Comparison of ENCODE assay signal across 8 cellular contexts in genomic region chr11:119666463-119667131, GRCh38.
DNase-seq lines count a peak whose midpoint lies in the region; ATAC-seq and TF ChIP-seq lines count a peak whose summit lies in the region.

No MANE protein-coding gene starts in this region.

- H4K5ac ChIP-seq in IMR-90 (ENCODE audit: low read depth, low read length): no peak overlapping the region

- H3K4me1 Mint-ChIP-seq in T-cell: no peaks in the 10 kb centered on the region
- H3K4me1 Mint-ChIP-seq in progenitor cell of endocrine pancreas (ENCODE audit: low read depth): peaks cover 12% of the 10 kb centered on the region

- H3K36me3 Mint-ChIP-seq in T-cell: no peaks in the 10 kb centered on the region
- H3K36me3 Mint-ChIP-seq in progenitor cell of endocrine pancreas (ENCODE audit: insufficient read depth): peaks cover 1% of the 10 kb centered on the region

- peak overlapping the region; percentile 66 for H2AK9ac ChIP-seq in IMR-90 (replicated peaks; ENCODE audit: low read depth, low read length, poor library complexity)

- H3K79me1 ChIP-seq in IMR-90 (ENCODE audit: low read depth in 1 of 2, low read length in 2 of 2): no peaks in the 10 kb centered on the region

- H4K20me1 ChIP-seq in IMR-90 (ENCODE audit: insufficient read depth, low read length): 0 out of 2 replicates have a peak, but pooled peaks cover 5% of the 10 kb centered on the region

- peak overlapping the region; percentile 60 for H2AFZ ChIP-seq in IMR-90 (replicated peaks; ENCODE audit: low read length, poor library complexity)

- no peak overlapping the region for H2BK5ac ChIP-seq in IMR-90 (ENCODE audit: low read depth, low read length, poor library complexity, severe bottlenecking)

- intact Hi-C loops in IMR-90 (cut with micrococcal nuclease) (loop anchor here (1.0 to 5.0 kb wide), 6 partner anchors 63 to 636 kb away; partner anchors contain the start of gene NECTIN1), left cardiac atrium (cut with DNase I) (loop anchor here (1.0 to 10.0 kb wide), 6 partner anchors 61 to 442 kb away; partner anchors contain the start of gene NECTIN1 (in 1 of the 2))

- H3K9ac ChIP-seq in IMR-90 (ENCODE audit: low read depth, low read length): no peak overlapping the region

- H3K9me3 ChIP-seq in IMR-90 (ENCODE audit: control insufficient read depth, insufficient read depth, low read length): no peaks in the 10 kb centered on the region

- peak; percentile 35; the same call in 1 of the 2 replicates for TF ChIP-seq POLR2A in IMR-90 (IDR thresholded peaks at IDR 0.05; ENCODE audit: low read depth, low read length)

- no peak overlapping the region for H3K18ac ChIP-seq in IMR-90 (ENCODE audit: low read depth, low read length)

- H3K14ac ChIP-seq in IMR-90 (replicated peaks; ENCODE audit: low read depth, low read length): no peak overlapping the region

- H3K9me1 ChIP-seq in IMR-90 (ENCODE audit: insufficient read depth, low read length): peaks cover 1% of the 10 kb centered on the region; the same call in 1 of the 2 replicates

- 73% methylated on average over 3 of the region's 17 CpGs; no CpG with 5 or more reads in 1 of the 2 experiments for WGBS in IMR-90 (ENCODE audit: extremely low coverage in 2 of 2, insufficient read length in 1 of 2), 2 experiments

- no peaks in the 10 kb centered on the region for H3K36me3 ChIP-seq in IMR-90 (ENCODE audit: control insufficient read depth, insufficient read depth, low read length)

- H2BK15ac ChIP-seq in IMR-90 (ENCODE audit: low read depth, low read length): no peak overlapping the region

- H2AK5ac ChIP-seq in IMR-90 (ENCODE audit: low read depth, low read length): no peak overlapping the region

- peak; percentile 81 for ATAC-seq in GM21381 (IDR thresholded peaks at IDR 0.05; ENCODE audit: unreplicated experiment)
- peak; percentile 95 for ATAC-seq in IMR-90 (ENCODE audit: low read depth)
- ATAC-seq in T-cell (replicated peaks in 1 of 4): peak; percentile 72 to 85 (median 76)
- ATAC-seq in left cardiac atrium: peak; percentile 91 to 92
- no peak for ATAC-seq in HG03521 (IDR thresholded peaks at IDR 0.05; ENCODE audit: unreplicated experiment)

- in situ Hi-C loops in IMR-90 (cut with MboI; ENCODE audit: low sequenced_read_pairs): loop anchor here (5.0 kb wide), 1 partner anchor 441 kb away; no protein-coding TSS in a partner anchor

- peaks cover 0 to 3% of the 10 kb centered on the region in 2 donors for H3K27me3 Mint-ChIP-seq in T-cell
- H3K27me3 Mint-ChIP-seq in progenitor cell of endocrine pancreas: no peaks in the 10 kb centered on the region

- CTCF ChIA-PET in IMR-90 (lab: Yijun Ruan, JAX) (interaction anchor here (2.0 kb wide), 1 partner anchor 62 kb away, joined by 4 read pairs; the partner anchor contains the start of gene NECTIN1), T-cell (lab: Charles Lee) (interaction anchor here in 1 of 2 donors (1.2 kb wide), 1 partner anchor 442 kb away, joined by 3 read pairs; no protein-coding TSS in a partner anchor)

- no peak overlapping the region for H3K23ac ChIP-seq in IMR-90 (ENCODE audit: low read depth, low read length)

- POLR2A ChIA-PET in IMR-90 (lab: Charles Lee; ENCODE audit: unreplicated experiment) (no interaction called here), T-cell (lab: Charles Lee) (interaction anchor here in 1 of 2 donors (0.5 kb wide), 1 partner anchor 309 kb away, joined by 6 read pairs; no protein-coding TSS in a partner anchor)

- no peak overlapping the region for H2BK20ac ChIP-seq in IMR-90 (ENCODE audit: low read depth, low read length)

- H4K8ac ChIP-seq in IMR-90 (ENCODE audit: low read depth in 2 of 2, low read length in 2 of 2): no peak overlapping the region

- peaks cover 4% of the 10 kb centered on the region; the same call in 1 of the 2 replicates for H3K4me1 ChIP-seq in IMR-90 (ENCODE audit: control insufficient read depth, insufficient read depth, low read length)

- TF ChIP-seq RAD21 in IMR-90 (IDR thresholded peaks at IDR 0.05; ENCODE audit: low read length): peak; percentile 98

- peak; percentile 24 for DNase-seq in DMS153 (lab: John Stamatoyannopoulos, UW)
- DNase-seq in IMR-90: peak; percentile 47
- DNase-seq in T-cell: peak in 33 of 34 experiments; percentile 7 to 64 (median 38)
- DNase-seq in left cardiac atrium: peak; percentile 78
- peak; percentile 83 for DNase-seq in progenitor cell of endocrine pancreas (ENCODE audit: low spot score, unreplicated experiment)

- H3K4me3 Mint-ChIP-seq in T-cell (no peak overlapping the region), progenitor cell of endocrine pancreas (ENCODE audit: low read depth) (no peak overlapping the region)

- H3K4ac ChIP-seq in IMR-90 (ENCODE audit: low read depth, low read length): no peak overlapping the region

- no peaks in the 10 kb centered on the region for H3K27me3 ChIP-seq in IMR-90 (ENCODE audit: control insufficient read depth, insufficient read depth, low read length)

- no peak overlapping the region for H2BK120ac ChIP-seq in IMR-90 (ENCODE audit: low read depth, low read length)

- no peaks in the 10 kb centered on the region for H3K9me3 Mint-ChIP-seq in T-cell
- H3K9me3 Mint-ChIP-seq in progenitor cell of endocrine pancreas (ENCODE audit: low read depth): no peaks in the 10 kb centered on the region

- no TSS peak for BruUV-seq in IMR-90 (replicated peaks; lab: Mats Ljungman, UMichigan)

- no peak overlapping the region for H4K91ac ChIP-seq in IMR-90 (ENCODE audit: insufficient read depth, low read depth, low read length)

- no peak overlapping the region for H3K27ac Mint-ChIP-seq in T-cell
- H3K27ac Mint-ChIP-seq in progenitor cell of endocrine pancreas: no peak overlapping the region

- TF ChIP-seq CTCF in IMR-90 (conservative IDR thresholded peaks at IDR 0.05; ENCODE audit: low read depth, low read length) (peak; percentile 94), progenitor cell of endocrine pancreas (IDR thresholded peaks at IDR 0.05; ENCODE audit: unreplicated experiment) (peak; percentile 95)

- no peak overlapping the region for H3K56ac ChIP-seq in IMR-90 (ENCODE audit: extremely low read depth, insufficient read depth, low read length)

- H3K4me2 ChIP-seq in IMR-90 (ENCODE audit: low read depth, low read length): no peak overlapping the region

- H3K4me3 ChIP-seq in IMR-90 (ENCODE audit: insufficient read depth, low read depth, low read length): no peak overlapping the region

- dilution Hi-C loops in IMR-90 (cut with HindIII; ENCODE audit: low sequenced_read_pairs, unreplicated experiment): no loop called here

- no peak overlapping the region for H3K27ac ChIP-seq in IMR-90 (ENCODE audit: insufficient read depth, low read length)
- H3K27ac ChIP-seq in angular gyrus (ENCODE audit: low read depth, low read length): peak overlapping the region; percentile 31

TF ChIP-seq in IMR-90, 13 proteins besides CTCF, POLR2A, EP300 and RAD21:
- TF ChIP-seq SMC3 (IDR thresholded peaks at IDR 0.05; ENCODE audit: low read depth, low read length) (peak; percentile 92), FOS (IDR thresholded peaks at IDR 0.05; ENCODE audit: low read depth, low read length) (no peak)

Comparison
In these comparisons a context has a peak if more than half of its experiments do, and no peak if none do; other contexts are left out.
1. DNase-seq: peak in every context shown above with its lines; median percentile 83 in progenitor cell of endocrine pancreas; 78 in left cardiac atrium; 47 in IMR-90; 38 in T-cell; 24 in DMS153.